1 cellular context compared by ENCODE assay signal in the genomic region with DNA sequence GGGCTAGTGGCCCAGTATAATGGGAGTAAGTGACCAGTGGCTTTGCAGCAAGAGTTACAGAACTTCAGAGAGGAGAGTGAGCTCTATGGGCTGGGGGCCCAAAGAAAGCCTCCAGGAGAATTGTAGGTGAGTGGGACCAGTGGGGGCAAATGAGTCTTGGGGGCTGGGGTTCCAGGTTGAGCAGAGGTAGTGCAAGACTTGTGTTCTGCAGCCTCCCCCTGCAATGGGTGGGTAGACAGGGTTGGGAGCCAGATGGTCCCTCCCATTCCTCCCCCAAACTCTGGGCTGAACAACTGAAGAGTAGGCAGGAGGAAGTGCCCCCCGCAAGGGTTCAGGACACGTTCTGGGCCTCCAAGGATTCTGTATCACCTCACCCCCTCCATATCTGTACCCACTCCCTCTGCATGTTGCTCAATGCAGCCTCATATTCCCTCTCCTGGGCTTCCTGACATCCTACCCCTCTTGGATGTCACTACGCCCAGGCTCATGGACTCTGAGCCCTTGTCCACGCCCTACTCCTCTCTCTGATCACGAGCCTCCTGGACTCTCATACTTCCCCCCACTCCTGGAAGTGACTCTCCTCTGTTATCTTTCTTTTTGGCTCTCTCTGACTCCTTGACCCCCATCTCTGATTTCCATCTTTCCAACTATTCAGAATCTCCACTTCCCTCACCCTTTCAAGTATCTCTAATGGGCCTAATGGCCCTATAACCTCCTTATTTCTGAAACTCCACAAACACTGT.
TF ChIP-seq lines count a peak whose summit lies in the region.

No MANE protein-coding gene starts in this region.

TF ChIP-seq in HepG2, 621 proteins besides CTCF, POLR2A, EP300 and RAD21 (continued from another document and continues in another):
- TF ChIP-seq, protein P1, sequence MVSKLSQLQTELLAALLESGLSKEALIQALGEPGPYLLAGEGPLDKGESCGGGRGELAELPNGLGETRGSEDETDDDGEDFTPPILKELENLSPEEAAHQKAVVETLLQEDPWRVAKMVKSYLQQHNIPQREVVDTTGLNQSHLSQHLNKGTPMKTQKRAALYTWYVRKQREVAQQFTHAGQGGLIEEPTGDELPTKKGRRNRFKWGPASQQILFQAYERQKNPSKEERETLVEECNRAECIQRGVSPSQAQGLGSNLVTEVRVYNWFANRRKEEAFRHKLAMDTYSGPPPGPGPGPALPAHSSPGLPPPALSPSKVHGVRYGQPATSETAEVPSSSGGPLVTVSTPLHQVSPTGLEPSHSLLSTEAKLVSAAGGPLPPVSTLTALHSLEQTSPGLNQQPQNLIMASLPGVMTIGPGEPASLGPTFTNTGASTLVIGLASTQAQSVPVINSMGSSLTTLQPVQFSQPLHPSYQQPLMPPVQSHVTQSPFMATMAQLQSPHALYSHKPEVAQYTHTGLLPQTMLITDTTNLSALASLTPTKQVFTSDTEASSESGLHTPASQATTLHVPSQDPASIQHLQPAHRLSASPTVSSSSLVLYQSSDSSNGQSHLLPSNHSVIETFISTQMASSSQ (IDR thresholded peaks at IDR 0.05; ENCODE audit: low read depth) = peak; percentile 41; the same call in 1 of the 2 replicates
- TF ChIP-seq, protein P1 (CRISPR knock-in tag; IDR thresholded peaks at IDR 0.05; ENCODE audit: borderline replicate concordance) = no peak
- TF ChIP-seq, protein P2, sequence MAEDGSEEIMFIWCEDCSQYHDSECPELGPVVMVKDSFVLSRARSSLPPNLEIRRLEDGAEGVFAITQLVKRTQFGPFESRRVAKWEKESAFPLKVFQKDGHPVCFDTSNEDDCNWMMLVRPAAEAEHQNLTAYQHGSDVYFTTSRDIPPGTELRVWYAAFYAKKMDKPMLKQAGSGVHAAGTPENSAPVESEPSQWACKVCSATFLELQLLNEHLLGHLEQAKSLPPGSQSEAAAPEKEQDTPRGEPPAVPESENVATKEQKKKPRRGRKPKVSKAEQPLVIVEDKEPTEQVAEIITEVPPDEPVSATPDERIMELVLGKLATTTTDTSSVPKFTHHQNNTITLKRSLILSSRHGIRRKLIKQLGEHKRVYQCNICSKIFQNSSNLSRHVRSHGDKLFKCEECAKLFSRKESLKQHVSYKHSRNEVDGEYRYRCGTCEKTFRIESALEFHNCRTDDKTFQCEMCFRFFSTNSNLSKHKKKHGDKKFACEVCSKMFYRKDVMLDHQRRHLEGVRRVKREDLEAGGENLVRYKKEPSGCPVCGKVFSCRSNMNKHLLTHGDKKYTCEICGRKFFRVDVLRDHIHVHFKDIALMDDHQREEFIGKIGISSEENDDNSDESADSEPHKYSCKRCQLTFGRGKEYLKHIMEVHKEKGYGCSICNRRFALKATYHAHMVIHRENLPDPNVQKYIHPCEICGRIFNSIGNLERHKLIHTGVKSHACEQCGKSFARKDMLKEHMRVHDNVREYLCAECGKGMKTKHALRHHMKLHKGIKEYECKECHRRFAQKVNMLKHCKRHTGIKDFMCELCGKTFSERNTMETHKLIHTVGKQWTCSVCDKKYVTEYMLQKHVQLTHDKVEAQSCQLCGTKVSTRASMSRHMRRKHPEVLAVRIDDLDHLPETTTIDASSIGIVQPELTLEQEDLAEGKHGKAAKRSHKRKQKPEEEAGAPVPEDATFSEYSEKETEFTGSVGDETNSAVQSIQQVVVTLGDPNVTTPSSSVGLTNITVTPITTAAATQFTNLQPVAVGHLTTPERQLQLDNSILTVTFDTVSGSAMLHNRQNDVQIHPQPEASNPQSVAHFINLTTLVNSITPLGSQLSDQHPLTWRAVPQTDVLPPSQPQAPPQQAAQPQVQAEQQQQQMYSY (CRISPR knock-in tag; IDR thresholded peaks at IDR 0.05) = 0 out of 2 replicates have a peak, but pooled peaks have one; percentile 68
- TF ChIP-seq FOXP1 (IDR thresholded peaks at IDR 0.05) (no peak), FOXP1 (CRISPR knock-in tag; IDR thresholded peaks at IDR 0.05) (0 out of 2 replicates have a peak, but pooled peaks have one; percentile 54), SIN3A (IDR thresholded peaks at IDR 0.05; ENCODE audit: borderline replicate concordance, low read depth, low read length) (peak; percentile 73; the same call in 1 of the 2 replicates), ZNF589 (CRISPR knock-in tag; conservative IDR thresholded peaks at IDR 0.05) (no peak), FOXA1 (IDR thresholded peaks at IDR 0.05) (no peak), FOXA1 (CRISPR knock-in tag; IDR thresholded peaks at IDR 0.05) (no peak), SP5 (CRISPR knock-in tag; IDR thresholded peaks at IDR 0.05; ENCODE audit: borderline replicate concordance, low read depth) (peak; percentile 94), ISL2 (CRISPR knock-in tag; IDR thresholded peaks at IDR 0.05) (no peak), MIXL1 (CRISPR knock-in tag; IDR thresholded peaks at IDR 0.05) (no peak), TBX2 (CRISPR knock-in tag; IDR thresholded peaks at IDR 0.05; ENCODE audit: borderline replicate concordance) (peak; percentile 36; the same call in 1 of the 2 replicates), SCMH1 (CRISPR knock-in tag; IDR thresholded peaks at IDR 0.05; ENCODE audit: borderline replicate concordance) (no peak), HMGA1 (CRISPR knock-in tag; conservative IDR thresholded peaks at IDR 0.05) (no peak), CBX1 (IDR thresholded peaks at IDR 0.05; ENCODE audit: low read depth) (no peak), MEF2D (CRISPR knock-in tag; IDR thresholded peaks at IDR 0.05) (no peak), CEBPB (IDR thresholded peaks at IDR 0.05; ENCODE audit: borderline replicate concordance, low read depth, low read length) (peak; percentile 95), ZNF24 (IDR thresholded peaks at IDR 0.05) (no peak), CENPT (CRISPR knock-in tag; IDR thresholded peaks at IDR 0.05; ENCODE audit: low read depth) (no peak), TCF7L2 (IDR thresholded peaks at IDR 0.05; ENCODE audit: low read depth, low read length) (no peak), HOXA3 (CRISPR knock-in tag; IDR thresholded peaks at IDR 0.05) (peak; percentile 67; the same call in 1 of the 2 replicates), ZNF567 (CRISPR knock-in tag; IDR thresholded peaks at IDR 0.05; ENCODE audit: borderline replicate concordance) (no peak), MXI1 (IDR thresholded peaks at IDR 0.05; ENCODE audit: borderline replicate concordance, low read depth, low read length) (peak; percentile 55; the same call in 1 of the 3 replicates), ZSCAN31 (CRISPR knock-in tag; IDR thresholded peaks at IDR 0.05; ENCODE audit: low read depth) (peak; percentile 49; the same call in 1 of the 2 replicates)
- TF ChIP-seq, protein P3, sequence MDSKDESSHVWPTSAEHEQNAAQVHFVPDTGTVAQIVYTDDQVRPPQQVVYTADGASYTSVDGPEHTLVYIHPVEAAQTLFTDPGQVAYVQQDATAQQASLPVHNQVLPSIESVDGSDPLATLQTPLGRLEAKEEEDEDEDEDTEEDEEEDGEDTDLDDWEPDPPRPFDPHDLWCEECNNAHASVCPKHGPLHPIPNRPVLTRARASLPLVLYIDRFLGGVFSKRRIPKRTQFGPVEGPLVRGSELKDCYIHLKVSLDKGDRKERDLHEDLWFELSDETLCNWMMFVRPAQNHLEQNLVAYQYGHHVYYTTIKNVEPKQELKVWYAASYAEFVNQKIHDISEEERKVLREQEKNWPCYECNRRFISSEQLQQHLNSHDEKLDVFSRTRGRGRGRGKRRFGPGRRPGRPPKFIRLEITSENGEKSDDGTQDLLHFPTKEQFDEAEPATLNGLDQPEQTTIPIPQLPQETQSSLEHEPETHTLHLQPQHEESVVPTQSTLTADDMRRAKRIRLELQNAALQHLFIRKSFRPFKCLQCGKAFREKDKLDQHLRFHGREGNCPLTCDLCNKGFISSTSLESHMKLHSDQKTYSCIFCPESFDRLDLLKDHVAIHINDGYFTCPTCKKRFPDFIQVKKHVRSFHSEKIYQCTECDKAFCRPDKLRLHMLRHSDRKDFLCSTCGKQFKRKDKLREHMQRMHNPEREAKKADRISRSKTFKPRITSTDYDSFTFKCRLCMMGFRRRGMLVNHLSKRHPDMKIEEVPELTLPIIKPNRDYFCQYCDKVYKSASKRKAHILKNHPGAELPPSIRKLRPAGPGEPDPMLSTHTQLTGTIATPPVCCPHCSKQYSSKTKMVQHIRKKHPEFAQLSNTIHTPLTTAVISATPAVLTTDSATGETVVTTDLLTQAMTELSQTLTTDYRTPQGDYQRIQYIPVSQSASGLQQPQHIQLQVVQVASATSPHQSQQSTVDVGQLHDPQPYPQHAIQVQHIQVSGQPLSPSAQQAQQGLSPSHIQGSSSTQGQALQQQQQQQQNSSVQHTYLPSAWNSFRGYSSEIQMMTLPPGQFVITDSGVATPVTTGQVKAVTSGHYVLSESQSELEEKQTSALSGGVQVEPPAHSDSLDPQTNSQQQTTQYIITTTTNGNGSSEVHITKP (CRISPR knock-in tag; IDR thresholded peaks at IDR 0.05; ENCODE audit: low read depth) = peak; percentile 74; the same call in 1 of the 2 replicates
- TF ChIP-seq, protein P4, sequence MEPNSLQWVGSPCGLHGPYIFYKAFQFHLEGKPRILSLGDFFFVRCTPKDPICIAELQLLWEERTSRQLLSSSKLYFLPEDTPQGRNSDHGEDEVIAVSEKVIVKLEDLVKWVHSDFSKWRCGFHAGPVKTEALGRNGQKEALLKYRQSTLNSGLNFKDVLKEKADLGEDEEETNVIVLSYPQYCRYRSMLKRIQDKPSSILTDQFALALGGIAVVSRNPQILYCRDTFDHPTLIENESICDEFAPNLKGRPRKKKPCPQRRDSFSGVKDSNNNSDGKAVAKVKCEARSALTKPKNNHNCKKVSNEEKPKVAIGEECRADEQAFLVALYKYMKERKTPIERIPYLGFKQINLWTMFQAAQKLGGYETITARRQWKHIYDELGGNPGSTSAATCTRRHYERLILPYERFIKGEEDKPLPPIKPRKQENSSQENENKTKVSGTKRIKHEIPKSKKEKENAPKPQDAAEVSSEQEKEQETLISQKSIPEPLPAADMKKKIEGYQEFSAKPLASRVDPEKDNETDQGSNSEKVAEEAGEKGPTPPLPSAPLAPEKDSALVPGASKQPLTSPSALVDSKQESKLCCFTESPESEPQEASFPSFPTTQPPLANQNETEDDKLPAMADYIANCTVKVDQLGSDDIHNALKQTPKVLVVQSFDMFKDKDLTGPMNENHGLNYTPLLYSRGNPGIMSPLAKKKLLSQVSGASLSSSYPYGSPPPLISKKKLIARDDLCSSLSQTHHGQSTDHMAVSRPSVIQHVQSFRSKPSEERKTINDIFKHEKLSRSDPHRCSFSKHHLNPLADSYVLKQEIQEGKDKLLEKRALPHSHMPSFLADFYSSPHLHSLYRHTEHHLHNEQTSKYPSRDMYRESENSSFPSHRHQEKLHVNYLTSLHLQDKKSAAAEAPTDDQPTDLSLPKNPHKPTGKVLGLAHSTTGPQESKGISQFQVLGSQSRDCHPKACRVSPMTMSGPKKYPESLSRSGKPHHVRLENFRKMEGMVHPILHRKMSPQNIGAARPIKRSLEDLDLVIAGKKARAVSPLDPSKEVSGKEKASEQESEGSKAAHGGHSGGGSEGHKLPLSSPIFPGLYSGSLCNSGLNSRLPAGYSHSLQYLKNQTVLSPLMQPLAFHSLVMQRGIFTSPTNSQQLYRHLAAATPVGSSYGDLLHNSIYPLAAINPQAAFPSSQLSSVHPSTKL (CRISPR knock-in tag; IDR thresholded peaks at IDR 0.05) = peak; percentile 92
- TF ChIP-seq, protein P5, sequence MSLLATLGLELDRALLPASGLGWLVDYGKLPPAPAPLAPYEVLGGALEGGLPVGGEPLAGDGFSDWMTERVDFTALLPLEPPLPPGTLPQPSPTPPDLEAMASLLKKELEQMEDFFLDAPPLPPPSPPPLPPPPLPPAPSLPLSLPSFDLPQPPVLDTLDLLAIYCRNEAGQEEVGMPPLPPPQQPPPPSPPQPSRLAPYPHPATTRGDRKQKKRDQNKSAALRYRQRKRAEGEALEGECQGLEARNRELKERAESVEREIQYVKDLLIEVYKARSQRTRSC (CRISPR knock-in tag; IDR thresholded peaks at IDR 0.05; ENCODE audit: low read depth) = no peak
- TF ChIP-seq, protein P6, sequence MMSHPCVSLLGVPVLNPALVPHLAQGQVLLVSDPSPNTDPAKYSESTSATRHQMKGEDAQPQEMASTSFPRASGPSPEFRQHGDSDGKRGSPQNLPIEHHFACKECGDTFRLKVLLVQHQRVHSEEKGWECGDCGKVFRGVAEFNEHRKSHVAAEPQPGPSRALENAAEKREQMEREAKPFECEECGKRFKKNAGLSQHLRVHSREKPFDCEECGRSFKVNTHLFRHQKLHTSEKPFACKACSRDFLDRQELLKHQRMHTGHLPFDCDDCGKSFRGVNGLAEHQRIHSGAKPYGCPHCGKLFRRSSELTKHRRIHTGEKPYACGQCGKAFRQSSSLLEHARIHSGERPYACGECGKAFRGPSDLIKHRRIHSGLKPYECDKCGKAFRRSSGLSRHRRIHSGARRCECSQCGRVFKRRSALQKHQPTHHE (CRISPR knock-in tag; IDR thresholded peaks at IDR 0.05; ENCODE audit: borderline replicate concordance) = no peak
- TF ChIP-seq, protein P7, sequence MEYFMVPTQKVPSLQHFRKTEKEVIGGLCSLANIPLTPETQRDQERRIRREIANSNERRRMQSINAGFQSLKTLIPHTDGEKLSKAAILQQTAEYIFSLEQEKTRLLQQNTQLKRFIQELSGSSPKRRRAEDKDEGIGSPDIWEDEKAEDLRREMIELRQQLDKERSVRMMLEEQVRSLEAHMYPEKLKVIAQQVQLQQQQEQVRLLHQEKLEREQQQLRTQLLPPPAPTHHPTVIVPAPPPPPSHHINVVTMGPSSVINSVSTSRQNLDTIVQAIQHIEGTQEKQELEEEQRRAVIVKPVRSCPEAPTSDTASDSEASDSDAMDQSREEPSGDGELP (IDR thresholded peaks at IDR 0.05; ENCODE audit: borderline replicate concordance, low read depth) = 0 out of 2 replicates have a peak, but pooled peaks have one; percentile 18
- TF ChIP-seq, protein P8, sequence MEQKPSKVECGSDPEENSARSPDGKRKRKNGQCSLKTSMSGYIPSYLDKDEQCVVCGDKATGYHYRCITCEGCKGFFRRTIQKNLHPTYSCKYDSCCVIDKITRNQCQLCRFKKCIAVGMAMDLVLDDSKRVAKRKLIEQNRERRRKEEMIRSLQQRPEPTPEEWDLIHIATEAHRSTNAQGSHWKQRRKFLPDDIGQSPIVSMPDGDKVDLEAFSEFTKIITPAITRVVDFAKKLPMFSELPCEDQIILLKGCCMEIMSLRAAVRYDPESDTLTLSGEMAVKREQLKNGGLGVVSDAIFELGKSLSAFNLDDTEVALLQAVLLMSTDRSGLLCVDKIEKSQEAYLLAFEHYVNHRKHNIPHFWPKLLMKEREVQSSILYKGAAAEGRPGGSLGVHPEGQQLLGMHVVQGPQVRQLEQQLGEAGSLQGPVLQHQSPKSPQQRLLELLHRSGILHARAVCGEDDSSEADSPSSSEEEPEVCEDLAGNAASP (CRISPR knock-in tag; IDR thresholded peaks at IDR 0.05; ENCODE audit: borderline replicate concordance) = peak; percentile 66; the same call in 1 of the 2 replicates
